36 cellular contexts compared by ENCODE assay signal in the genomic region with DNA sequence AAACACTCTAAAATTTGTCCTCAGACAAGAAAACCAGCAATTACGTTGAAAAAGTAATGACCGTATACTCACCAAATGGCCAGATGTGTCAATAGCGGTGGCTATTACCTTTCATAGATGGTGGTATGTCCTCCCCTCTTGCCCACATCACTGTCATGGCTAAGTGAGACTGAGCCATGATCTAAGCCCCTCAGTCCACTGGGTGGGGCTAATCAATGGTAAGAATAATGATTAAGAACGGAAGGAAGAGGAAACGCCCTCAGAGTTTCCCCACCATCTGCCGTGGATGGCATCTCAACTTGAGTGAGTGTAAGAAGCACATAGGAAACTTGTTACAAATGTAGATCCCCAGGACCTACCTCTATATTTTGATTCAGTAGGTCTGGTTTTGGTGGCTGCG.
"Had no signal": no experiment of that assay in that cellular context is flagged by ENCODE, and none has a peak within 500 bp of the region (broad histone marks: within the 10 kb centered on the region; RNA-seq: fewer than 3 reads in every experiment).

No MANE protein-coding gene starts in this region.

- DNase-seq: activated CD4-positive, alpha-beta memory T cell treated with anti-CD3 and anti-CD28 coated beads for 36 hours; activated CD4-positive, alpha-beta T cell treated with anti-CD3 and anti-CD28 coated beads for 1 hour; activated CD4-positive, alpha-beta T cell treated with anti-CD3 and anti-CD28 coated beads for 36 hours; activated CD4-positive, alpha-beta T cell treated with anti-CD3 and anti-CD28 coated beads, Interleukin-2, amount 10 ng/mL, durations not matched to agents 24 days and 14 days; activated CD4-positive, alpha-beta T cell treated with anti-CD3 and anti-CD28 coated beads, Interleukin-2, amount 50 U/mL, for 1 hour; activated CD4-positive, alpha-beta T cell treated with anti-CD3 and anti-CD28 coated beads, Interleukin-2, amount 50 U/mL, for 4 hours; activated CD4-positive, CD25-positive, alpha-beta regulatory T cell; activated CD8-positive, alpha-beta memory T cell treated with anti-CD3 and anti-CD28 coated beads, Interleukin-2, amount 50 U/mL, for 4 hours; activated CD8-positive, alpha-beta T cell treated with anti-CD3 and anti-CD28 coated beads for 36 hours; activated effector memory CD4-positive, alpha-beta T cell treated with anti-CD3 and anti-CD28 coated beads, Interleukin-2, amount 50 U/mL, for 16 hours; activated gamma-delta T cell treated with Interleukin-2 at 50 U/mL for 16 hours; activated naive CD4-positive, alpha-beta T cell; activated naive CD4-positive, alpha-beta T cell treated with anti-CD3 and anti-CD28 coated beads for 36 hours; activated naive CD4-positive, alpha-beta T cell treated with anti-CD3 and anti-CD28 coated beads, Interleukin-2, amount 50 U/mL, for 16 hours; activated naive CD8-positive, alpha-beta T cell treated with anti-CD3 and anti-CD28 coated beads for 36 hours; activated T-cell treated with anti-CD3 and anti-CD28 coated beads for 4 hours; activated T-cell treated with anti-CD3 and anti-CD28 coated beads, Interleukin-2, amount 50 U/mL, for 1 hour; activated T-cell treated with anti-CD3 and anti-CD28 coated beads, Interleukin-2, amount 50 U/mL, for 4 hours; activated T-cell treated with anti-CD3 and anti-CD28 coated beads, Interleukin-2, amount 50 U/mL, for 72 hours; amygdala; anterior cingulate cortex; cerebellar nuclear complex; T-helper 1 cell; T-helper 2 cell; T-helper 9 cell had no signal

- H3K9me3 ChIP-seq: ascending aorta had no signal

- H3K36me3 Mint-ChIP-seq: activated CD4-positive, alpha-beta memory T cell treated with anti-CD3 and anti-CD28 coated beads for 36 hours; activated naive CD4-positive, alpha-beta T cell treated with anti-CD3 and anti-CD28 coated beads, Interleukin-2, amount 50 U/mL, for 72 hours; activated naive CD8-positive, alpha-beta T cell treated with anti-CD3 and anti-CD28 coated beads for 36 hours; brain had no signal

- ATAC-seq: activated CD4-positive, alpha-beta T cell treated with anti-CD3 and anti-CD28 coated beads for 36 hours; activated CD4-positive, CD25-positive, alpha-beta regulatory T cell treated with anti-CD3 and anti-CD28 coated beads, Interleukin-2, amount 50 U/mL, for 24 hours; activated CD8-positive, alpha-beta T cell treated with anti-CD3 and anti-CD28 coated beads for 36 hours; activated naive CD4-positive, alpha-beta T cell treated with anti-CD3 and anti-CD28 coated beads, Interleukin-2, amount 50 U/mL, for 72 hours; activated T-cell treated with anti-CD3 and anti-CD28 coated beads, Interleukin-2, amount 50 U/mL, for 4 hours; activated T-cell treated with anti-CD3 and anti-CD28 coated beads, Interleukin-2, amount 50 U/mL, for 72 hours; activated T-helper 17 cell treated with anti-CD3 and anti-CD28 coated beads, Interleukin-2, amount 50 U/mL, for 72 hours had no signal

- H3K4me3 Mint-ChIP-seq: activated CD4-positive, alpha-beta memory T cell treated with anti-CD3 and anti-CD28 coated beads for 36 hours; activated CD4-positive, alpha-beta T cell treated with anti-CD3 and anti-CD28 coated beads for 36 hours; activated CD4-positive, alpha-beta T cell treated with anti-CD3 and anti-CD28 coated beads, Interleukin-2, amount 10 ng/mL, durations not matched to agents 24 days and 14 days; activated CD8-positive, alpha-beta T cell treated with anti-CD3 and anti-CD28 coated beads for 36 hours; activated naive CD4-positive, alpha-beta T cell treated with anti-CD3 and anti-CD28 coated beads for 36 hours; activated naive CD8-positive, alpha-beta T cell treated with anti-CD3 and anti-CD28 coated beads for 36 hours; activated T-cell treated with anti-CD3 and anti-CD28 coated beads, Interleukin-2, amount 50 U/mL, for 4 hours; activated T-cell treated with anti-CD3 and anti-CD28 coated beads, Interleukin-2, amount 50 U/mL, for 72 hours; activated T-helper 1 cell treated with anti-CD3 and anti-CD28 coated beads, Interleukin-12 subunit alpha, Interleukin-12 subunit beta, Interleukin-2, Interleukin-4 antibody, amounts not matched to agents 30 ng/mL and 10 ng/mL and 1 ng/mL, durations not matched to agents 14 hours and 24 hours and 36 hours; activated T-helper 17 cell treated with anti-CD3 and anti-CD28 coated beads, Interleukin-2, amount 50 U/mL, for 72 hours; brain; central memory CD8-positive, alpha-beta T cell; T-helper 1 cell treated with Interleukin-12 subunit alpha and Interleukin-12 subunit beta and Interleukin-4 antibody, amounts not matched to agents 30 μg/mL and 1 μg/mL, for 36 hours; T-helper 2 cell treated with Interferon-gamma antibody and Interleukin-4, amounts not matched to agents 5 μg/mL and 100 μg/mL, for 36 hours had no signal

- H3K27ac ChIP-seq: cardiac muscle cell, VCaP had no signal

- H3K27ac Mint-ChIP-seq: activated CD4-positive, alpha-beta memory T cell treated with anti-CD3 and anti-CD28 coated beads for 36 hours; activated CD4-positive, alpha-beta T cell treated with anti-CD3 and anti-CD28 coated beads for 36 hours; activated CD4-positive, alpha-beta T cell treated with anti-CD3 and anti-CD28 coated beads, Interleukin-2, amount 10 ng/mL, durations not matched to agents 24 days and 14 days; activated CD8-positive, alpha-beta T cell treated with anti-CD3 and anti-CD28 coated beads for 36 hours; activated naive CD4-positive, alpha-beta T cell treated with anti-CD3 and anti-CD28 coated beads for 36 hours; activated naive CD4-positive, alpha-beta T cell treated with anti-CD3 and anti-CD28 coated beads, Interleukin-2, amount 50 U/mL, for 72 hours; activated naive CD8-positive, alpha-beta T cell treated with anti-CD3 and anti-CD28 coated beads for 36 hours; activated T-cell treated with anti-CD3 and anti-CD28 coated beads, Interleukin-2, amount 50 U/mL, for 72 hours; activated T-helper 1 cell treated with anti-CD3 and anti-CD28 coated beads, Interleukin-12 subunit alpha, Interleukin-12 subunit beta, Interleukin-2, Interleukin-4 antibody, amounts not matched to agents 30 ng/mL and 10 ng/mL and 1 ng/mL, durations not matched to agents 14 hours and 24 hours and 36 hours; activated T-helper 17 cell treated with anti-CD3 and anti-CD28 coated beads, Interleukin-2, amount 50 U/mL, for 72 hours; T-helper 1 cell treated with Interleukin-12 subunit alpha and Interleukin-12 subunit beta and Interleukin-4 antibody, amounts not matched to agents 30 μg/mL and 1 μg/mL, for 36 hours; T-helper 2 cell treated with Interferon-gamma antibody and Interleukin-4, amounts not matched to agents 5 μg/mL and 100 μg/mL, for 36 hours had no signal

- H3K36me3 ChIP-seq: ascending aorta, cardiac muscle cell had no signal

- H3K4me1 Mint-ChIP-seq: activated CD4-positive, alpha-beta T cell treated with anti-CD3 and anti-CD28 coated beads for 36 hours; activated CD4-positive, alpha-beta T cell treated with anti-CD3 and anti-CD28 coated beads, Interleukin-2, amount 10 ng/mL, durations not matched to agents 24 days and 14 days; activated naive CD8-positive, alpha-beta T cell treated with anti-CD3 and anti-CD28 coated beads for 36 hours; activated T-helper 17 cell treated with anti-CD3 and anti-CD28 coated beads, Interleukin-2, amount 50 U/mL, for 72 hours; brain; central memory CD8-positive, alpha-beta T cell had no signal

- H3K4me3 ChIP-seq: ascending aorta, cardiac muscle cell had no signal

- H3K27me3 ChIP-seq: ascending aorta had no signal

- H3K9me3 Mint-ChIP-seq: activated CD4-positive, alpha-beta memory T cell treated with anti-CD3 and anti-CD28 coated beads for 36 hours; activated CD4-positive, alpha-beta T cell treated with anti-CD3 and anti-CD28 coated beads, Interleukin-2, amount 10 ng/mL, durations not matched to agents 24 days and 14 days; activated CD8-positive, alpha-beta T cell treated with anti-CD3 and anti-CD28 coated beads for 36 hours; activated naive CD4-positive, alpha-beta T cell treated with anti-CD3 and anti-CD28 coated beads for 36 hours; activated naive CD8-positive, alpha-beta T cell treated with anti-CD3 and anti-CD28 coated beads for 36 hours; activated T-cell treated with anti-CD3 and anti-CD28 coated beads, Interleukin-2, amount 50 U/mL, for 4 hours; activated T-helper 1 cell treated with anti-CD3 and anti-CD28 coated beads, Interleukin-12 subunit alpha, Interleukin-12 subunit beta, Interleukin-2, Interleukin-4 antibody, amounts not matched to agents 30 ng/mL and 10 ng/mL and 1 ng/mL, durations not matched to agents 14 hours and 24 hours and 36 hours; activated T-helper 17 cell treated with anti-CD3 and anti-CD28 coated beads, Interleukin-2, amount 50 U/mL, for 72 hours; brain; T-helper 1 cell treated with Interleukin-12 subunit alpha and Interleukin-12 subunit beta and Interleukin-4 antibody, amounts not matched to agents 30 μg/mL and 1 μg/mL, for 36 hours; T-helper 2 cell treated with Interferon-gamma antibody and Interleukin-4, amounts not matched to agents 5 μg/mL and 100 μg/mL, for 36 hours had no signal

- H3K27me3 Mint-ChIP-seq: activated CD4-positive, alpha-beta memory T cell treated with anti-CD3 and anti-CD28 coated beads for 36 hours; central memory CD8-positive, alpha-beta T cell had no signal
